11 cellular contexts compared by ENCODE assay signal in the genomic region with DNA sequence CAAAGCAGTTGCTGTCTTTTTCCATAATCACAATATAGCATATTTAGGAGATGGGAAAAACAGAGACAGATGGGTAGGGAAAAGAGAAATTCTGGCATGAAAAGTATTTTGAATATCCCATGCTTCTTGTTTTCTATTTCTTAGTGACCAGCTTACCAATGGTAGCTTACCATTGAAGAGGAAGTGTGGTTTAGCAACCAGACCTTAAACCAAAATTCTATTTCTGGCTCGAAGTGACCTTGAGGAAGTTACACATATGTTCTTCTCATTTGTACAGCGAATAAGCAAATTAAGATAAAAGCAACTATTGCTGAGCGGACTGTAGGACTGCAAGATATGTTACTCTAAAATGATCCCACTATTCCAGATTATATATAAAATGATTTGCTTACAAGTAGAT.
DNase-seq lines count a peak whose midpoint lies in the region; ATAC-seq and TF ChIP-seq lines count a peak whose summit lies in the region.
"Had no signal": no experiment of that assay in that cellular context is flagged by ENCODE, and none has a peak within 500 bp of the region (broad histone marks: within the 10 kb centered on the region; RNA-seq: fewer than 3 reads in every experiment).

No MANE protein-coding gene starts in this region.

- ATAC-seq in HG03457 (IDR thresholded peaks at IDR 0.05; ENCODE audit: unreplicated experiment), result peak; percentile 56
- ATAC-seq in activated B cell treated with CpG ODN at 0.5 μM for 24 hours (ENCODE audit: low read depth), result peak; percentile 34
- no peak for ATAC-seq in stimulated activated naive CD8-positive, alpha-beta T cell treated with anti-CD3 and anti-CD28 coated beads, Interleukin-15, amount 100 ng/mL, for 72 hours
- ATAC-seq: esophagus mucosa had no signal

- H3K27me3 ChIP-seq in subcutaneous abdominal adipose tissue (ENCODE audit: control insufficient read depth in 5 of 5, insufficient read depth in 4 of 5, low read length in 5 of 5), result no peaks in the 10 kb centered on the region

- no peaks in the 10 kb centered on the region for H3K27me3 Mint-ChIP-seq in activated B cell treated with CpG ODN at 0.5 μM for 24 hours
- H3K27me3 Mint-ChIP-seq in stimulated activated naive CD8-positive, alpha-beta T cell treated with anti-CD3 and anti-CD28 coated beads, Interleukin-15, amount 100 ng/mL, for 72 hours, result no peaks in the 10 kb centered on the region

- H3K4me1 ChIP-seq in subcutaneous abdominal adipose tissue (ENCODE audit: control insufficient read depth in 5 of 5, insufficient read depth in 5 of 5, low read length in 5 of 5), result peaks cover 0 to 30% (median 19%) of the 10 kb centered on the region in 5 donors

- H3K4me3 ChIP-seq in subcutaneous abdominal adipose tissue (ENCODE audit: low read depth in 1 of 5, low read length in 5 of 5), result no peak overlapping the region

- peaks cover 54% of the 10 kb centered on the region for H3K4me1 Mint-ChIP-seq in activated B cell treated with CpG ODN at 0.5 μM for 24 hours
- H3K4me1 Mint-ChIP-seq in stimulated activated naive CD8-positive, alpha-beta T cell treated with anti-CD3 and anti-CD28 coated beads, Interleukin-15, amount 100 ng/mL, for 72 hours, result no peaks in the 10 kb centered on the region

- H3K9ac ChIP-seq in subcutaneous abdominal adipose tissue (ENCODE audit: low read length in 5 of 5), result no peak overlapping the region

- no peak overlapping the region for H3K27ac Mint-ChIP-seq in activated B cell treated with CpG ODN at 0.5 μM for 24 hours
- no peak overlapping the region for H3K27ac Mint-ChIP-seq in stimulated activated naive CD8-positive, alpha-beta T cell treated with anti-CD3 and anti-CD28 coated beads, Interleukin-15, amount 100 ng/mL, for 72 hours

- DNase-seq in NCI-H2171 treated with DMSO at 0.1 percent for 48 hours (lab: John Stamatoyannopoulos, UW) (peak; percentile 19), NCI-H2171 (lab: John Stamatoyannopoulos, UW) (no peak), activated B cell treated with CpG ODN at 0.5 μM for 24 hours (no peak), NCI-H1436 (lab: John Stamatoyannopoulos, UW) (no peak)
- no peak for DNase-seq in stimulated activated naive CD8-positive, alpha-beta T cell treated with anti-CD3 and anti-CD28 coated beads, Interleukin-15, amount 100 ng/mL, for 72 hours
- DNase-seq in activated effector memory CD4-positive, alpha-beta T cell treated with anti-CD3 and anti-CD28 coated beads, Interleukin-2, amount 50 U/mL, for 16 hours, result no peak
- DNase-seq: activated T-cell treated with anti-CD3 and anti-CD28 coated beads for 4 hours had no signal

- peak overlapping the region; percentile 68 for H3K4me3 Mint-ChIP-seq in activated B cell treated with CpG ODN at 0.5 μM for 24 hours
- H3K4me3 Mint-ChIP-seq in stimulated activated naive CD8-positive, alpha-beta T cell treated with anti-CD3 and anti-CD28 coated beads, Interleukin-15, amount 100 ng/mL, for 72 hours, result no peak overlapping the region

- TF ChIP-seq CTCF in activated B cell treated with CpG ODN at 0.5 μM for 24 hours (IDR thresholded peaks at IDR 0.05), result no peak

- H3K27ac ChIP-seq in subcutaneous abdominal adipose tissue (ENCODE audit: low read depth, low read length), result peak overlapping the region; percentile 38
- H3K27ac ChIP-seq: 22Rv1 had no signal

- no peaks in the 10 kb centered on the region for H3K9me3 Mint-ChIP-seq in activated B cell treated with CpG ODN at 0.5 μM for 24 hours
- no peaks in the 10 kb centered on the region for H3K9me3 Mint-ChIP-seq in stimulated activated naive CD8-positive, alpha-beta T cell treated with anti-CD3 and anti-CD28 coated beads, Interleukin-15, amount 100 ng/mL, for 72 hours

- no peaks in the 10 kb centered on the region for H3K36me3 Mint-ChIP-seq in activated B cell treated with CpG ODN at 0.5 μM for 24 hours (ENCODE audit: low read depth)

- intact Hi-C loops in activated B cell treated with CpG ODN at 0.5 μM for 24 hours (cut with micrococcal nuclease), result loop anchor here (5.0 kb wide), 2 partner anchors 40 to 75 kb away; no protein-coding TSS in a partner anchor

- CTCF ChIA-PET in activated B cell treated with CpG ODN at 0.5 μM for 24 hours (lab: Charles Lee), result no interaction called here

- POLR2A ChIA-PET in activated B cell treated with CpG ODN at 0.5 μM for 24 hours (lab: Charles Lee), result no interaction called here

- no peaks in the 10 kb centered on the region for H3K9me3 ChIP-seq in subcutaneous abdominal adipose tissue (ENCODE audit: control insufficient read depth in 5 of 5, low read length in 5 of 5)

- no peaks in the 10 kb centered on the region for H3K36me3 ChIP-seq in subcutaneous abdominal adipose tissue (ENCODE audit: control insufficient read depth in 5 of 5, insufficient read depth in 5 of 5, low read length in 5 of 5)
